ENCODE assay signal across 1 cellular context in the genomic region with DNA sequence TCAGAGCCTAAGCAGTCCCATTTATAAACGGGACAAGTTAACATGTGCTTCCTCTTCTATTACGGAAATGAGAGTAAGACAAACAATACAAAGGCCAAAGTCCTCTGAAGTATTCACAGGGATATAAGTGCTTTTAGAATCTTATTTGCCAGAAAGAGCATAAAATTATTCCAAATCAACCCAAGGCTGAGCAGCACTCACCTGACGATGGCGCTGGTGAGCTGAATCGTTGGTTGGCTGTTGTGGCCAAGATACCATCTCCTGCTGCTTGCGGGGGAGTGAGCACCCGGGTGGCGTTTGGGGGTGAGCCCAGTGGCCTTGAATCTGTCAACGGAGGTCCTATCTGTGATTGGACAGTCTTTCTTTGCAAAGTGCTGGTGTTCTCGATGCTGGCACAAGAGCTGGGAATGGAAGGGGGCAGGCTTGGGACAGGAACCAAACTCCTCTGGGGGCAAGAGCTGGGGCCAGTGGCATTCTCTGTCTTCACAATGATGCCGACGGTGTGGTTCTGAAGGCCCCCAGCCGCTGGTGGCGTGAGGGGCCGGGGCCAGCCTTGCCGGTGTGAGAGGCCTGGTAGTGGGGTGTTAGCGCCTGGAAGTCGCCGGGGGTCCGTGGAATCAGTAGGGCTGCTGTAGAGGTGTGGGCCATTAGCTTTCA.
A peak's percentile ranks its signal among the peaks of the same experiment; 100 is the strongest.
TF ChIP-seq lines count a peak whose summit lies in the region.

No MANE protein-coding gene starts in this region.

TF ChIP-seq in K562, 482 proteins besides CTCF, POLR2A, EP300 and RAD21 (continued from another document and continues in another):
- TF ChIP-seq, protein P1, sequence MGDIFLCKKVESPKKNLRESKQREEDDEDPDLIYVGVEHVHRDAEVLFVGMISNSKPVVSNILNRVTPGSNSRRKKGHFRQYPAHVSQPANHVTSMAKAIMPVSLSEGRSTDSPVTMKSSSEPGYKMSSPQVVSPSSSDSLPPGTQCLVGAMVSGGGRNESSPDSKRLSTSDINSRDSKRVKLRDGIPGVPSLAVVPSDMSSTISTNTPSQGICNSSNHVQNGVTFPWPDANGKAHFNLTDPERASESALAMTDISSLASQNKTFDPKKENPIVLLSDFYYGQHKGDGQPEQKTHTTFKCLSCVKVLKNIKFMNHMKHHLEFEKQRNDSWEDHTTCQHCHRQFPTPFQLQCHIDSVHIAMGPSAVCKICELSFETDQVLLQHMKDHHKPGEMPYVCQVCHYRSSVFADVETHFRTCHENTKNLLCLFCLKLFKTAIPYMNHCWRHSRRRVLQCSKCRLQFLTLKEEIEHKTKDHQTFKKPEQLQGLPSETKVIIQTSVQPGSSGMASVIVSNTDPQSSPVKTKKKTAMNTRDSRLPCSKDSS (IDR thresholded peaks at IDR 0.05; ENCODE audit: low read depth, partially characterized antibody): no peak
- TF ChIP-seq KLF1 (tag; IDR thresholded peaks at IDR 0.05) (no peak), NRF1 (conservative IDR thresholded peaks at IDR 0.05 in 1 of 2, IDR thresholded peaks at IDR 0.05 in 1 of 2) (no peak; a peak in 1 of 4 replicates), POLR2G (IDR thresholded peaks at IDR 0.05; ENCODE audit: low read depth, low read length) (peak; percentile 48; the same call in 1 of the 2 replicates), ZNF589 (CRISPR knock-in tag; IDR thresholded peaks at IDR 0.05; ENCODE audit: low read depth) (no peak), SIRT6 (IDR thresholded peaks at IDR 0.05; ENCODE audit: low read depth, low read length) (no peak), SOX6 (IDR thresholded peaks at IDR 0.05) (peak; percentile 73), STAG1 (CRISPR knock-in tag; IDR thresholded peaks at IDR 0.05; ENCODE audit: borderline replicate concordance) (no peak), DNMT1 (IDR thresholded peaks at IDR 0.05) (no peak), GTF2F1 (IDR thresholded peaks at IDR 0.05; ENCODE audit: low read depth, low read length) (no peak), HNRNPUL1 (IDR thresholded peaks at IDR 0.05; ENCODE audit: low read length) (no peak), NFIC (IDR thresholded peaks at IDR 0.05) (peak; percentile 78), ZNF436 (CRISPR knock-in tag; IDR thresholded peaks at IDR 0.05) (no peak), GABPB2 (CRISPR knock-in tag; conservative IDR thresholded peaks at IDR 0.05) (no peak), SUPT5H (IDR thresholded peaks at IDR 0.05) (0 out of 2 replicates have a peak, but pooled peaks have one; percentile 37), HLTF (IDR thresholded peaks at IDR 0.05) (no peak), POLR2H (tag; IDR thresholded peaks at IDR 0.05; ENCODE audit: low read depth) (no peak), TGIF2 (CRISPR knock-in tag; IDR thresholded peaks at IDR 0.05) (no peak), SAFB2 (IDR thresholded peaks at IDR 0.05; ENCODE audit: borderline replicate concordance, low read depth, low read length, severe bottlenecking) (no peak), MED1 (CRISPR knock-in tag; IDR thresholded peaks at IDR 0.05; ENCODE audit: borderline replicate concordance) (no peak), RB1 (IDR thresholded peaks at IDR 0.05; ENCODE audit: low read depth) (no peak), TBP (optimal IDR thresholded peaks at IDR 0.05; ENCODE audit: low read depth, low read length) (no peak), ZNF444 (CRISPR knock-in tag; IDR thresholded peaks at IDR 0.05) (no peak), ZNF778 (CRISPR knock-in tag; IDR thresholded peaks at IDR 0.05) (no peak), XRCC5 (IDR thresholded peaks at IDR 0.05; ENCODE audit: low read depth, low read length) (no peak; the same call in 1 of the 2 replicates), PRMT5 (CRISPR knock-in tag; IDR thresholded peaks at IDR 0.05) (no peak), MCM3 (IDR thresholded peaks at IDR 0.05) (no peak), ZNF57 (CRISPR knock-in tag; IDR thresholded peaks at IDR 0.05) (no peak), ZZZ3 (IDR thresholded peaks at IDR 0.05) (no peak), CEBPB (tag; IDR thresholded peaks at IDR 0.05) (no peak), RUNX1 (IDR thresholded peaks at IDR 0.05; ENCODE audit: low read depth) (no peak), GABPB1 (CRISPR knock-in tag; IDR thresholded peaks at IDR 0.05) (peak; percentile 23; the same call in 1 of the 2 replicates), ZNF76 (CRISPR knock-in tag; IDR thresholded peaks at IDR 0.05; ENCODE audit: borderline replicate concordance) (no peak)
- TF ChIP-seq, protein P2, sequence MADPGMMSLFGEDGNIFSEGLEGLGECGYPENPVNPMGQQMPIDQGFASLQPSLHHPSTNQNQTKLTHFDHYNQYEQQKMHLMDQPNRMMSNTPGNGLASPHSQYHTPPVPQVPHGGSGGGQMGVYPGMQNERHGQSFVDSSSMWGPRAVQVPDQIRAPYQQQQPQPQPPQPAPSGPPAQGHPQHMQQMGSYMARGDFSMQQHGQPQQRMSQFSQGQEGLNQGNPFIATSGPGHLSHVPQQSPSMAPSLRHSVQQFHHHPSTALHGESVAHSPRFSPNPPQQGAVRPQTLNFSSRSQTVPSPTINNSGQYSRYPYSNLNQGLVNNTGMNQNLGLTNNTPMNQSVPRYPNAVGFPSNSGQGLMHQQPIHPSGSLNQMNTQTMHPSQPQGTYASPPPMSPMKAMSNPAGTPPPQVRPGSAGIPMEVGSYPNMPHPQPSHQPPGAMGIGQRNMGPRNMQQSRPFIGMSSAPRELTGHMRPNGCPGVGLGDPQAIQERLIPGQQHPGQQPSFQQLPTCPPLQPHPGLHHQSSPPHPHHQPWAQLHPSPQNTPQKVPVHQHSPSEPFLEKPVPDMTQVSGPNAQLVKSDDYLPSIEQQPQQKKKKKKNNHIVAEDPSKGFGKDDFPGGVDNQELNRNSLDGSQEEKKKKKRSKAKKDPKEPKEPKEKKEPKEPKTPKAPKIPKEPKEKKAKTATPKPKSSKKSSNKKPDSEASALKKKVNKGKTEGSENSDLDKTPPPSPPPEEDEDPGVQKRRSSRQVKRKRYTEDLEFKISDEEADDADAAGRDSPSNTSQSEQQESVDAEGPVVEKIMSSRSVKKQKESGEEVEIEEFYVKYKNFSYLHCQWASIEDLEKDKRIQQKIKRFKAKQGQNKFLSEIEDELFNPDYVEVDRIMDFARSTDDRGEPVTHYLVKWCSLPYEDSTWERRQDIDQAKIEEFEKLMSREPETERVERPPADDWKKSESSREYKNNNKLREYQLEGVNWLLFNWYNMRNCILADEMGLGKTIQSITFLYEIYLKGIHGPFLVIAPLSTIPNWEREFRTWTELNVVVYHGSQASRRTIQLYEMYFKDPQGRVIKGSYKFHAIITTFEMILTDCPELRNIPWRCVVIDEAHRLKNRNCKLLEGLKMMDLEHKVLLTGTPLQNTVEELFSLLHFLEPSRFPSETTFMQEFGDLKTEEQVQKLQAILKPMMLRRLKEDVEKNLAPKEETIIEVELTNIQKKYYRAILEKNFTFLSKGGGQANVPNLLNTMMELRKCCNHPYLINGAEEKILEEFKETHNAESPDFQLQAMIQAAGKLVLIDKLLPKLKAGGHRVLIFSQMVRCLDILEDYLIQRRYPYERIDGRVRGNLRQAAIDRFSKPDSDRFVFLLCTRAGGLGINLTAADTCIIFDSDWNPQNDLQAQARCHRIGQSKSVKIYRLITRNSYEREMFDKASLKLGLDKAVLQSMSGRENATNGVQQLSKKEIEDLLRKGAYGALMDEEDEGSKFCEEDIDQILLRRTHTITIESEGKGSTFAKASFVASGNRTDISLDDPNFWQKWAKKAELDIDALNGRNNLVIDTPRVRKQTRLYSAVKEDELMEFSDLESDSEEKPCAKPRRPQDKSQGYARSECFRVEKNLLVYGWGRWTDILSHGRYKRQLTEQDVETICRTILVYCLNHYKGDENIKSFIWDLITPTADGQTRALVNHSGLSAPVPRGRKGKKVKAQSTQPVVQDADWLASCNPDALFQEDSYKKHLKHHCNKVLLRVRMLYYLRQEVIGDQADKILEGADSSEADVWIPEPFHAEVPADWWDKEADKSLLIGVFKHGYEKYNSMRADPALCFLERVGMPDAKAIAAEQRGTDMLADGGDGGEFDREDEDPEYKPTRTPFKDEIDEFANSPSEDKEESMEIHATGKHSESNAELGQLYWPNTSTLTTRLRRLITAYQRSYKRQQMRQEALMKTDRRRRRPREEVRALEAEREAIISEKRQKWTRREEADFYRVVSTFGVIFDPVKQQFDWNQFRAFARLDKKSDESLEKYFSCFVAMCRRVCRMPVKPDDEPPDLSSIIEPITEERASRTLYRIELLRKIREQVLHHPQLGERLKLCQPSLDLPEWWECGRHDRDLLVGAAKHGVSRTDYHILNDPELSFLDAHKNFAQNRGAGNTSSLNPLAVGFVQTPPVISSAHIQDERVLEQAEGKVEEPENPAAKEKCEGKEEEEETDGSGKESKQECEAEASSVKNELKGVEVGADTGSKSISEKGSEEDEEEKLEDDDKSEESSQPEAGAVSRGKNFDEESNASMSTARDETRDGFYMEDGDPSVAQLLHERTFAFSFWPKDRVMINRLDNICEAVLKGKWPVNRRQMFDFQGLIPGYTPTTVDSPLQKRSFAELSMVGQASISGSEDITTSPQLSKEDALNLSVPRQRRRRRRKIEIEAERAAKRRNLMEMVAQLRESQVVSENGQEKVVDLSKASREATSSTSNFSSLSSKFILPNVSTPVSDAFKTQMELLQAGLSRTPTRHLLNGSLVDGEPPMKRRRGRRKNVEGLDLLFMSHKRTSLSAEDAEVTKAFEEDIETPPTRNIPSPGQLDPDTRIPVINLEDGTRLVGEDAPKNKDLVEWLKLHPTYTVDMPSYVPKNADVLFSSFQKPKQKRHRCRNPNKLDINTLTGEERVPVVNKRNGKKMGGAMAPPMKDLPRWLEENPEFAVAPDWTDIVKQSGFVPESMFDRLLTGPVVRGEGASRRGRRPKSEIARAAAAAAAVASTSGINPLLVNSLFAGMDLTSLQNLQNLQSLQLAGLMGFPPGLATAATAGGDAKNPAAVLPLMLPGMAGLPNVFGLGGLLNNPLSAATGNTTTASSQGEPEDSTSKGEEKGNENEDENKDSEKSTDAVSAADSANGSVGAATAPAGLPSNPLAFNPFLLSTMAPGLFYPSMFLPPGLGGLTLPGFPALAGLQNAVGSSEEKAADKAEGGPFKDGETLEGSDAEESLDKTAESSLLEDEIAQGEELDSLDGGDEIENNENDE (IDR thresholded peaks at IDR 0.05; ENCODE audit: low read depth, low read length): no peak
- TF ChIP-seq, protein P3, sequence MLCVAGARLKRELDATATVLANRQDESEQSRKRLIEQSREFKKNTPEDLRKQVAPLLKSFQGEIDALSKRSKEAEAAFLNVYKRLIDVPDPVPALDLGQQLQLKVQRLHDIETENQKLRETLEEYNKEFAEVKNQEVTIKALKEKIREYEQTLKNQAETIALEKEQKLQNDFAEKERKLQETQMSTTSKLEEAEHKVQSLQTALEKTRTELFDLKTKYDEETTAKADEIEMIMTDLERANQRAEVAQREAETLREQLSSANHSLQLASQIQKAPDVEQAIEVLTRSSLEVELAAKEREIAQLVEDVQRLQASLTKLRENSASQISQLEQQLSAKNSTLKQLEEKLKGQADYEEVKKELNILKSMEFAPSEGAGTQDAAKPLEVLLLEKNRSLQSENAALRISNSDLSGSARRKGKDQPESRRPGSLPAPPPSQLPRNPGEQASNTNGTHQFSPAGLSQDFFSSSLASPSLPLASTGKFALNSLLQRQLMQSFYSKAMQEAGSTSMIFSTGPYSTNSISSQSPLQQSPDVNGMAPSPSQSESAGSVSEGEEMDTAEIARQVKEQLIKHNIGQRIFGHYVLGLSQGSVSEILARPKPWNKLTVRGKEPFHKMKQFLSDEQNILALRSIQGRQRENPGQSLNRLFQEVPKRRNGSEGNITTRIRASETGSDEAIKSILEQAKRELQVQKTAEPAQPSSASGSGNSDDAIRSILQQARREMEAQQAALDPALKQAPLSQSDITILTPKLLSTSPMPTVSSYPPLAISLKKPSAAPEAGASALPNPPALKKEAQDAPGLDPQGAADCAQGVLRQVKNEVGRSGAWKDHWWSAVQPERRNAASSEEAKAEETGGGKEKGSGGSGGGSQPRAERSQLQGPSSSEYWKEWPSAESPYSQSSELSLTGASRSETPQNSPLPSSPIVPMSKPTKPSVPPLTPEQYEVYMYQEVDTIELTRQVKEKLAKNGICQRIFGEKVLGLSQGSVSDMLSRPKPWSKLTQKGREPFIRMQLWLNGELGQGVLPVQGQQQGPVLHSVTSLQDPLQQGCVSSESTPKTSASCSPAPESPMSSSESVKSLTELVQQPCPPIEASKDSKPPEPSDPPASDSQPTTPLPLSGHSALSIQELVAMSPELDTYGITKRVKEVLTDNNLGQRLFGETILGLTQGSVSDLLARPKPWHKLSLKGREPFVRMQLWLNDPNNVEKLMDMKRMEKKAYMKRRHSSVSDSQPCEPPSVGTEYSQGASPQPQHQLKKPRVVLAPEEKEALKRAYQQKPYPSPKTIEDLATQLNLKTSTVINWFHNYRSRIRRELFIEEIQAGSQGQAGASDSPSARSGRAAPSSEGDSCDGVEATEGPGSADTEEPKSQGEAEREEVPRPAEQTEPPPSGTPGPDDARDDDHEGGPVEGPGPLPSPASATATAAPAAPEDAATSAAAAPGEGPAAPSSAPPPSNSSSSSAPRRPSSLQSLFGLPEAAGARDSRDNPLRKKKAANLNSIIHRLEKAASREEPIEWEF (CRISPR knock-in tag; IDR thresholded peaks at IDR 0.05): no peak
- TF ChIP-seq, protein P4, sequence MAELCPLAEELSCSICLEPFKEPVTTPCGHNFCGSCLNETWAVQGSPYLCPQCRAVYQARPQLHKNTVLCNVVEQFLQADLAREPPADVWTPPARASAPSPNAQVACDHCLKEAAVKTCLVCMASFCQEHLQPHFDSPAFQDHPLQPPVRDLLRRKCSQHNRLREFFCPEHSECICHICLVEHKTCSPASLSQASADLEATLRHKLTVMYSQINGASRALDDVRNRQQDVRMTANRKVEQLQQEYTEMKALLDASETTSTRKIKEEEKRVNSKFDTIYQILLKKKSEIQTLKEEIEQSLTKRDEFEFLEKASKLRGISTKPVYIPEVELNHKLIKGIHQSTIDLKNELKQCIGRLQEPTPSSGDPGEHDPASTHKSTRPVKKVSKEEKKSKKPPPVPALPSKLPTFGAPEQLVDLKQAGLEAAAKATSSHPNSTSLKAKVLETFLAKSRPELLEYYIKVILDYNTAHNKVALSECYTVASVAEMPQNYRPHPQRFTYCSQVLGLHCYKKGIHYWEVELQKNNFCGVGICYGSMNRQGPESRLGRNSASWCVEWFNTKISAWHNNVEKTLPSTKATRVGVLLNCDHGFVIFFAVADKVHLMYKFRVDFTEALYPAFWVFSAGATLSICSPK (IDR thresholded peaks at IDR 0.05; ENCODE audit: borderline replicate concordance): no peak
- TF ChIP-seq, protein P5, sequence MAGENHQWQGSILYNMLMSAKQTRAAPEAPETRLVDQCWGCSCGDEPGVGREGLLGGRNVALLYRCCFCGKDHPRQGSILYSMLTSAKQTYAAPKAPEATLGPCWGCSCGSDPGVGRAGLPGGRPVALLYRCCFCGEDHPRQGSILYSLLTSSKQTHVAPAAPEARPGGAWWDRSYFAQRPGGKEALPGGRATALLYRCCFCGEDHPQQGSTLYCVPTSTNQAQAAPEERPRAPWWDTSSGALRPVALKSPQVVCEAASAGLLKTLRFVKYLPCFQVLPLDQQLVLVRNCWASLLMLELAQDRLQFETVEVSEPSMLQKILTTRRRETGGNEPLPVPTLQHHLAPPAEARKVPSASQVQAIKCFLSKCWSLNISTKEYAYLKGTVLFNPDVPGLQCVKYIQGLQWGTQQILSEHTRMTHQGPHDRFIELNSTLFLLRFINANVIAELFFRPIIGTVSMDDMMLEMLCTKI (IDR thresholded peaks at IDR 0.05; ENCODE audit: partially characterized antibody): no peak
- TF ChIP-seq, protein P6, sequence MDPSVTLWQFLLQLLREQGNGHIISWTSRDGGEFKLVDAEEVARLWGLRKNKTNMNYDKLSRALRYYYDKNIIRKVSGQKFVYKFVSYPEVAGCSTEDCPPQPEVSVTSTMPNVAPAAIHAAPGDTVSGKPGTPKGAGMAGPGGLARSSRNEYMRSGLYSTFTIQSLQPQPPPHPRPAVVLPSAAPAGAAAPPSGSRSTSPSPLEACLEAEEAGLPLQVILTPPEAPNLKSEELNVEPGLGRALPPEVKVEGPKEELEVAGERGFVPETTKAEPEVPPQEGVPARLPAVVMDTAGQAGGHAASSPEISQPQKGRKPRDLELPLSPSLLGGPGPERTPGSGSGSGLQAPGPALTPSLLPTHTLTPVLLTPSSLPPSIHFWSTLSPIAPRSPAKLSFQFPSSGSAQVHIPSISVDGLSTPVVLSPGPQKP (CRISPR knock-in tag; IDR thresholded peaks at IDR 0.05): no peak
